1 cellular context compared by ENCODE assay signal in the genomic region with DNA sequence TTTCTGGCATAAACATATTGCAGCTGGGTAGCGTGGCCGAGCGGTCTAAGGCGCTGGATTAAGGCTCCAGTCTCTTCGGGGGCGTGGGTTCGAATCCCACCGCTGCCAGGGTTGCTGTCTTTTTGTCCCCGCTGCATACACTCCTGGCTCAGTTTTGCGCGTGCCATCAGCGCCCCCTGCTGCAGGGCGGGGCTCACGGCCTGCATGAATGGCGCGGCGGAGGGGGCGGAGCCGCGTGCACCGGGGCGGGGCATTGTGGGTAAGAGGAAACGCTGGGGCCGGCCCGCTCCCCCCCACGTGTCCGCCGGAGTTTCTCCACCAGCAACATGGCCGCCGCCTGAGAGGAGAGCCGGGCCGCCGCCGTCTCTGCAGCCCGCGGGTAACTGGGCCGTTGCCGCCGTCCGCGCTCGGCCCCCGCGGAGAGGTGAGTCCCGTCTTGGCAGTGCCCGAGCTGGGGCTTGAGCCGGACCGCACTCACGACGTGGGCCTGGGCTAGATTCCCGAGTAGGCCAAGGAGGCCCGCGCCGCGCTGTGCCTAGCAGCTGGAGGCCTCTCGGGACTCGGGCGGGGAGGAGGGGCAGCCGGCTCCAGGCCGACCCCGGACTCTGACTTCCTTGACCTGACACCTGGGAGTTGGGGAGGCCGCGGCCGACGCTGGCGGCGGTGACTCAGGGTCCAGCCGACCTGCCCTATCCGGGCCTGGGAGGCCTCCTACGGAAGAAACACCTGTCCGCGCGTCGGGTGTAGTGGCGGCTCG.
TF ChIP-seq lines count a peak whose summit lies in the region.

A gene with protein sequence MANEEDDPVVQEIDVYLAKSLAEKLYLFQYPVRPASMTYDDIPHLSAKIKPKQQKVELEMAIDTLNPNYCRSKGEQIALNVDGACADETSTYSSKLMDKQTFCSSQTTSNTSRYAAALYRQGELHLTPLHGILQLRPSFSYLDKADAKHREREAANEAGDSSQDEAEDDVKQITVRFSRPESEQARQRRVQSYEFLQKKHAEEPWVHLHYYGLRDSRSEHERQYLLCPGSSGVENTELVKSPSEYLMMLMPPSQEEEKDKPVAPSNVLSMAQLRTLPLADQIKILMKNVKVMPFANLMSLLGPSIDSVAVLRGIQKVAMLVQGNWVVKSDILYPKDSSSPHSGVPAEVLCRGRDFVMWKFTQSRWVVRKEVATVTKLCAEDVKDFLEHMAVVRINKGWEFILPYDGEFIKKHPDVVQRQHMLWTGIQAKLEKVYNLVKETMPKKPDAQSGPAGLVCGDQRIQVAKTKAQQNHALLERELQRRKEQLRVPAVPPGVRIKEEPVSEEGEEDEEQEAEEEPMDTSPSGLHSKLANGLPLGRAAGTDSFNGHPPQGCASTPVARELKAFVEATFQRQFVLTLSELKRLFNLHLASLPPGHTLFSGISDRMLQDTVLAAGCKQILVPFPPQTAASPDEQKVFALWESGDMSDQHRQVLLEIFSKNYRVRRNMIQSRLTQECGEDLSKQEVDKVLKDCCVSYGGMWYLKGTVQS (plus strand): TSS at position 296 of the 757 bp plus-strand sequence. CDS start 5,560 bp downstream, outside the sequence.

TF ChIP-seq in K562, 482 proteins besides CTCF, POLR2A, EP300 and RAD21 (continued from another document and continues in another):
- TF ChIP-seq, protein P1, sequence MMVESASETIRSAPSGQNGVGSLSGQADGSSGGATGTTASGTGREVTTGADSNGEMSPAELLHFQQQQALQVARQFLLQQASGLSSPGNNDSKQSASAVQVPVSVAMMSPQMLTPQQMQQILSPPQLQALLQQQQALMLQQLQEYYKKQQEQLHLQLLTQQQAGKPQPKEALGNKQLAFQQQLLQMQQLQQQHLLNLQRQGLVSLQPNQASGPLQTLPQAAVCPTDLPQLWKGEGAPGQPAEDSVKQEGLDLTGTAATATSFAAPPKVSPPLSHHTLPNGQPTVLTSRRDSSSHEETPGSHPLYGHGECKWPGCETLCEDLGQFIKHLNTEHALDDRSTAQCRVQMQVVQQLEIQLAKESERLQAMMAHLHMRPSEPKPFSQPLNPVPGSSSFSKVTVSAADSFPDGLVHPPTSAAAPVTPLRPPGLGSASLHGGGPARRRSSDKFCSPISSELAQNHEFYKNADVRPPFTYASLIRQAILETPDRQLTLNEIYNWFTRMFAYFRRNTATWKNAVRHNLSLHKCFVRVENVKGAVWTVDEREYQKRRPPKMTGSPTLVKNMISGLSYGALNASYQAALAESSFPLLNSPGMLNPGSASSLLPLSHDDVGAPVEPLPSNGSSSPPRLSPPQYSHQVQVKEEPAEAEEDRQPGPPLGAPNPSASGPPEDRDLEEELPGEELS (CRISPR knock-in tag; IDR thresholded peaks at IDR 0.05; ENCODE audit: borderline replicate concordance): no peak
- TF ChIP-seq EGR1 (conservative IDR thresholded peaks at IDR 0.05) (peak; percentile 81), SMARCC2 (IDR thresholded peaks at IDR 0.05; ENCODE audit: low read depth) (no peak), CREB1 (IDR thresholded peaks at IDR 0.05) (peak; percentile 60), CREB1 (CRISPR knock-in tag; IDR thresholded peaks at IDR 0.05) (peak; percentile 89), CHCHD3 (CRISPR knock-in tag; IDR thresholded peaks at IDR 0.05) (no peak), ETS2 (tag; IDR thresholded peaks at IDR 0.05; ENCODE audit: borderline replicate concordance, poor library complexity, severe bottlenecking) (no peak), SAFB2 (IDR thresholded peaks at IDR 0.05; ENCODE audit: borderline replicate concordance, low read depth, low read length, severe bottlenecking) (no peak), ZNF316 (IDR thresholded peaks at IDR 0.05) (no peak), SRF (CRISPR knock-in tag; IDR thresholded peaks at IDR 0.05) (peak in 1 of 2 experiments; percentile 76; a peak in 1 of 4 replicates), ZNF507 (tag; conservative IDR thresholded peaks at IDR 0.05) (no peak), RFX5 (IDR thresholded peaks at IDR 0.05; ENCODE audit: low read depth, low read length) (peak; percentile 77; the same call in 1 of the 2 replicates), NR3C1 (CRISPR knock-in tag; IDR thresholded peaks at IDR 0.05) (peak; percentile 86), L3MBTL2 (IDR thresholded peaks at IDR 0.05) (peak; percentile 65), NCOA2 (IDR thresholded peaks at IDR 0.05; ENCODE audit: partially characterized antibody in 2 of 2) (peak in 1 of 2 experiments; percentile 87), HMGN3 (IDR thresholded peaks at IDR 0.05; ENCODE audit: borderline replicate concordance, extremely low read depth, insufficient read length, low read depth, low read length) (no peak), TEAD1 (CRISPR knock-in tag; IDR thresholded peaks at IDR 0.05) (peak in 1 of 2 experiments; percentile 86; a peak in 2 of 4 replicates), ZNF79 (CRISPR knock-in tag; IDR thresholded peaks at IDR 0.05; ENCODE audit: low read depth) (no peak), ZNF23 (CRISPR knock-in tag; IDR thresholded peaks at IDR 0.05) (no peak), ZNF282 (CRISPR knock-in tag; IDR thresholded peaks at IDR 0.05) (peak; percentile 53; the same call in 1 of the 2 replicates), POLR2B (IDR thresholded peaks at IDR 0.05; ENCODE audit: low read depth, partially characterized antibody) (peak; percentile 66), FOXA3 (CRISPR knock-in tag; conservative IDR thresholded peaks at IDR 0.05 in 1 of 2, IDR thresholded peaks at IDR 0.05 in 1 of 2) (no peak), ZNF212 (CRISPR knock-in tag; IDR thresholded peaks at IDR 0.05) (no peak), YBX1 (IDR thresholded peaks at IDR 0.05) (no peak), KLF6 (CRISPR knock-in tag; IDR thresholded peaks at IDR 0.05; ENCODE audit: borderline replicate concordance) (no peak), STAT5A (IDR thresholded peaks at IDR 0.05; ENCODE audit: borderline replicate concordance, low read length) (no peak)
- TF ChIP-seq, protein P2, sequence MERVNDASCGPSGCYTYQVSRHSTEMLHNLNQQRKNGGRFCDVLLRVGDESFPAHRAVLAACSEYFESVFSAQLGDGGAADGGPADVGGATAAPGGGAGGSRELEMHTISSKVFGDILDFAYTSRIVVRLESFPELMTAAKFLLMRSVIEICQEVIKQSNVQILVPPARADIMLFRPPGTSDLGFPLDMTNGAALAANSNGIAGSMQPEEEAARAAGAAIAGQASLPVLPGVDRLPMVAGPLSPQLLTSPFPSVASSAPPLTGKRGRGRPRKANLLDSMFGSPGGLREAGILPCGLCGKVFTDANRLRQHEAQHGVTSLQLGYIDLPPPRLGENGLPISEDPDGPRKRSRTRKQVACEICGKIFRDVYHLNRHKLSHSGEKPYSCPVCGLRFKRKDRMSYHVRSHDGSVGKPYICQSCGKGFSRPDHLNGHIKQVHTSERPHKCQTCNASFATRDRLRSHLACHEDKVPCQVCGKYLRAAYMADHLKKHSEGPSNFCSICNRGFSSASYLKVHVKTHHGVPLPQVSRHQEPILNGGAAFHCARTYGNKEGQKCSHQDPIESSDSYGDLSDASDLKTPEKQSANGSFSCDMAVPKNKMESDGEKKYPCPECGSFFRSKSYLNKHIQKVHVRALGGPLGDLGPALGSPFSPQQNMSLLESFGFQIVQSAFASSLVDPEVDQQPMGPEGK (CRISPR knock-in tag; IDR thresholded peaks at IDR 0.05; ENCODE audit: borderline replicate concordance): no peak
- TF ChIP-seq, protein P3, sequence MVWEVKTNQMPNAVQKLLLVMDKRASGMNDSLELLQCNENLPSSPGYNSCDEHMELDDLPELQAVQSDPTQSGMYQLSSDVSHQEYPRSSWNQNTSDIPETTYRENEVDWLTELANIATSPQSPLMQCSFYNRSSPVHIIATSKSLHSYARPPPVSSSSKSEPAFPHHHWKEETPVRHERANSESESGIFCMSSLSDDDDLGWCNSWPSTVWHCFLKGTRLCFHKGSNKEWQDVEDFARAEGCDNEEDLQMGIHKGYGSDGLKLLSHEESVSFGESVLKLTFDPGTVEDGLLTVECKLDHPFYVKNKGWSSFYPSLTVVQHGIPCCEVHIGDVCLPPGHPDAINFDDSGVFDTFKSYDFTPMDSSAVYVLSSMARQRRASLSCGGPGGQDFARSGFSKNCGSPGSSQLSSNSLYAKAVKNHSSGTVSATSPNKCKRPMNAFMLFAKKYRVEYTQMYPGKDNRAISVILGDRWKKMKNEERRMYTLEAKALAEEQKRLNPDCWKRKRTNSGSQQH (CRISPR knock-in tag; IDR thresholded peaks at IDR 0.05): no peak
- TF ChIP-seq, protein P4, sequence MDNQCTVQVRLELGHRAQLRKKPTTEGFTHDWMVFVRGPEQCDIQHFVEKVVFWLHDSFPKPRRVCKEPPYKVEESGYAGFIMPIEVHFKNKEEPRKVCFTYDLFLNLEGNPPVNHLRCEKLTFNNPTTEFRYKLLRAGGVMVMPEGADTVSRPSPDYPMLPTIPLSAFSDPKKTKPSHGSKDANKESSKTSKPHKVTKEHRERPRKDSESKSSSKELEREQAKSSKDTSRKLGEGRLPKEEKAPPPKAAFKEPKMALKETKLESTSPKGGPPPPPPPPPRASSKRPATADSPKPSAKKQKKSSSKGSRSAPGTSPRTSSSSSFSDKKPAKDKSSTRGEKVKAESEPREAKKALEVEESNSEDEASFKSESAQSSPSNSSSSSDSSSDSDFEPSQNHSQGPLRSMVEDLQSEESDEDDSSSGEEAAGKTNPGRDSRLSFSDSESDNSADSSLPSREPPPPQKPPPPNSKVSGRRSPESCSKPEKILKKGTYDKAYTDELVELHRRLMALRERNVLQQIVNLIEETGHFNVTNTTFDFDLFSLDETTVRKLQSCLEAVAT (IDR thresholded peaks at IDR 0.05): no peak
- TF ChIP-seq, protein P5, sequence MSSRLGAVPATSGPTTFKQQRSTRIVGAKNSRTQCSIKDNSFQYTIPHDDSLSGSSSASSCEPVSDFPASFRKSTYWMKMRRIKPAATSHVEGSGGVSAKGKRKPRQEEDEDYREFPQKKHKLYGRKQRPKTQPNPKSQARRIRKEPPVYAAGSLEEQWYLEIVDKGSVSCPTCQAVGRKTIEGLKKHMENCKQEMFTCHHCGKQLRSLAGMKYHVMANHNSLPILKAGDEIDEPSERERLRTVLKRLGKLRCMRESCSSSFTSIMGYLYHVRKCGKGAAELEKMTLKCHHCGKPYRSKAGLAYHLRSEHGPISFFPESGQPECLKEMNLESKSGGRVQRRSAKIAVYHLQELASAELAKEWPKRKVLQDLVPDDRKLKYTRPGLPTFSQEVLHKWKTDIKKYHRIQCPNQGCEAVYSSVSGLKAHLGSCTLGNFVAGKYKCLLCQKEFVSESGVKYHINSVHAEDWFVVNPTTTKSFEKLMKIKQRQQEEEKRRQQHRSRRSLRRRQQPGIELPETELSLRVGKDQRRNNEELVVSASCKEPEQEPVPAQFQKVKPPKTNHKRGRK (tag; IDR thresholded peaks at IDR 0.05): no peak
- TF ChIP-seq, protein P6, sequence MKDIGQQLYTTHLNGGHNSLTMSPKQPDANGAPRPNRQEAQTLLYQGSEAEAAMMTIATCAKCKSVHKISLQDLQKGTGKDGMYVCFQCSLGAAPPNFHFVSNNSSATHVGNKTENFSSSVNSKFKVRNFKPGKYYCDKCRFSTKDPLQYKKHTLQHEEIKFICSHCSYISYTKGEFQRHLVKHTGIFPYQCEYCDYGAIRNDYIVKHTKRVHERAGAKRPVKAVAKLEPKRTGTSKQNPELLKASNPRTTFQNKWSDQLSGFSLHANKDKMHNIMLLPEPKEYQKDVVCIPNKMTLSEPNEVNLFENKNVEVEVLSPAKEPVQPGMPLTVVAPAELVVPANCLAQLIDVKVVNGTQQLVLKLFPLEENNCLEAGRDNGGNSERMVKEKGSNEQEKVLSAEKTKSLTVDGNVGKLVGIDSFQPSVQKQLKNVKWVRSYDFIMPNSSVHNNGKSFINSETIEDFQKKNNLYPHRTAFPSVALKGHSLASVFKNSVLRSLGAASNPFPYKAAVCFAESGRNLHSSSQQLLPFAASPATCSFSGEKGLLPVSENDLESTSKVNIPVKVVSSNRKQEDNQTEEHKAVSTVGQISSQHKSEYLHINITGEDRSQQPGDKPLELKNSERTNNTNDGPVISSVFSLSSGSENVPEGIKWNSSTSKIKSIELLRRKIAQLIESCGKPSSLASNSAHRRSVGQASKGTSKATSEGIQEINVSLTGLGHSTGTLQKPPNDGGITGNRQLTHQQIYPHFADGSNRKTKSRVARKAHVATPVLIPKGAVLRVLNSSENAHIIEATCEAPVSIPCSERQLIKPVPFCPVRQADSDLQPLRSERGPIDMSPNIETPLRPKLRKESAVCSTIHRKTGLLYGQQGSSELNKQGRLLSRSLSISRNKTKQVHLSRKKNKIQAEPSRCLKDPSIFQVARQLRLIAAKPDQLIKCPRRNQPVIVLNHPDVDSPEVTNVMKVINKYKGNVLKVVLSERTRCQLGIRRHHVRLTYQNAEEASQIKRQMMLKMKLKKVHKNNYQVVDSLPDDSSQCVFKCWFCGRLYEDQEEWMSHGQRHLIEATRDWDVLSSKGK (CRISPR knock-in tag; IDR thresholded peaks at IDR 0.05): no peak
- TF ChIP-seq, protein P7, sequence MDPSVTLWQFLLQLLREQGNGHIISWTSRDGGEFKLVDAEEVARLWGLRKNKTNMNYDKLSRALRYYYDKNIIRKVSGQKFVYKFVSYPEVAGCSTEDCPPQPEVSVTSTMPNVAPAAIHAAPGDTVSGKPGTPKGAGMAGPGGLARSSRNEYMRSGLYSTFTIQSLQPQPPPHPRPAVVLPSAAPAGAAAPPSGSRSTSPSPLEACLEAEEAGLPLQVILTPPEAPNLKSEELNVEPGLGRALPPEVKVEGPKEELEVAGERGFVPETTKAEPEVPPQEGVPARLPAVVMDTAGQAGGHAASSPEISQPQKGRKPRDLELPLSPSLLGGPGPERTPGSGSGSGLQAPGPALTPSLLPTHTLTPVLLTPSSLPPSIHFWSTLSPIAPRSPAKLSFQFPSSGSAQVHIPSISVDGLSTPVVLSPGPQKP (CRISPR knock-in tag; IDR thresholded peaks at IDR 0.05): no peak
- TF ChIP-seq, protein P8, sequence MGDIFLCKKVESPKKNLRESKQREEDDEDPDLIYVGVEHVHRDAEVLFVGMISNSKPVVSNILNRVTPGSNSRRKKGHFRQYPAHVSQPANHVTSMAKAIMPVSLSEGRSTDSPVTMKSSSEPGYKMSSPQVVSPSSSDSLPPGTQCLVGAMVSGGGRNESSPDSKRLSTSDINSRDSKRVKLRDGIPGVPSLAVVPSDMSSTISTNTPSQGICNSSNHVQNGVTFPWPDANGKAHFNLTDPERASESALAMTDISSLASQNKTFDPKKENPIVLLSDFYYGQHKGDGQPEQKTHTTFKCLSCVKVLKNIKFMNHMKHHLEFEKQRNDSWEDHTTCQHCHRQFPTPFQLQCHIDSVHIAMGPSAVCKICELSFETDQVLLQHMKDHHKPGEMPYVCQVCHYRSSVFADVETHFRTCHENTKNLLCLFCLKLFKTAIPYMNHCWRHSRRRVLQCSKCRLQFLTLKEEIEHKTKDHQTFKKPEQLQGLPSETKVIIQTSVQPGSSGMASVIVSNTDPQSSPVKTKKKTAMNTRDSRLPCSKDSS (IDR thresholded peaks at IDR 0.05; ENCODE audit: low read depth, partially characterized antibody): no peak
- TF ChIP-seq, protein P9, sequence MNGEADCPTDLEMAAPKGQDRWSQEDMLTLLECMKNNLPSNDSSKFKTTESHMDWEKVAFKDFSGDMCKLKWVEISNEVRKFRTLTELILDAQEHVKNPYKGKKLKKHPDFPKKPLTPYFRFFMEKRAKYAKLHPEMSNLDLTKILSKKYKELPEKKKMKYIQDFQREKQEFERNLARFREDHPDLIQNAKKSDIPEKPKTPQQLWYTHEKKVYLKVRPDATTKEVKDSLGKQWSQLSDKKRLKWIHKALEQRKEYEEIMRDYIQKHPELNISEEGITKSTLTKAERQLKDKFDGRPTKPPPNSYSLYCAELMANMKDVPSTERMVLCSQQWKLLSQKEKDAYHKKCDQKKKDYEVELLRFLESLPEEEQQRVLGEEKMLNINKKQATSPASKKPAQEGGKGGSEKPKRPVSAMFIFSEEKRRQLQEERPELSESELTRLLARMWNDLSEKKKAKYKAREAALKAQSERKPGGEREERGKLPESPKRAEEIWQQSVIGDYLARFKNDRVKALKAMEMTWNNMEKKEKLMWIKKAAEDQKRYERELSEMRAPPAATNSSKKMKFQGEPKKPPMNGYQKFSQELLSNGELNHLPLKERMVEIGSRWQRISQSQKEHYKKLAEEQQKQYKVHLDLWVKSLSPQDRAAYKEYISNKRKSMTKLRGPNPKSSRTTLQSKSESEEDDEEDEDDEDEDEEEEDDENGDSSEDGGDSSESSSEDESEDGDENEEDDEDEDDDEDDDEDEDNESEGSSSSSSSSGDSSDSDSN (IDR thresholded peaks at IDR 0.05; ENCODE audit: borderline replicate concordance in 1 of 2, low read depth in 2 of 2, low read length in 2 of 2): peak in 1 of 2 experiments; percentile 6; a peak in 1 of 4 replicates
